8 cellular contexts compared by ENCODE assay signal in the genomic region with DNA sequence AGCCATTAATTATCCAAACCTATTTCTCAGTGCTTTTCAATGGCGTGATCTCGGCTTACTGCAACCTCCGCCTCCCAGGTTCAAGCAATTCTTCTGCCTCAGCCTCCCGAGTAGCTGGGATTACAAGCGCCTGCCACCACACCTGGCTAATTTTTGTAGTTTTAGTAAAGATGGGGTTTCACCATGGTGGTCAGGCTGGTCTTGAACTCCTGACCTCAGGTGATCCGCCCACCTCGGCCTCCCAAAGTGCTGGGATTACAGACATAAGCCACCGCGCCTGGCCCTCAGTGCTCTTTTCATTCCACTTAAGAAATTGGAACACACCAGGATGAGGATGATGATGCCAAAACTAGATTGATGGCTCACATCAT. TPM values are rescaled to one million over a fixed set of nuclear protein-coding genes. Genes with fewer than 3 reads are reported as not detected.
DNase-seq lines count a peak whose midpoint lies in the region; ATAC-seq and TF ChIP-seq lines count a peak whose summit lies in the region.
"Not testable (repeated sequence)": the region's sequence is repeated elsewhere in the genome, so short reads cannot be mapped to it uniquely, and the experiment has no call there.

No MANE protein-coding gene starts in this region.

- H3K4me3 ChIP-seq in CD4-positive, CD25-positive, alpha-beta regulatory T cell (ENCODE audit: low read depth, low read length) = peak overlapping the region; percentile 92
- peak overlapping the region; percentile 39 for H3K4me3 ChIP-seq in astrocyte of the spinal cord (ENCODE audit: low read depth, low read length)
- peak overlapping the region; percentile 50 for H3K4me3 ChIP-seq in epithelial cell of proximal tubule (ENCODE audit: low read depth, low read length)
- peak overlapping the region; percentile 68 for H3K4me3 ChIP-seq in thoracic aorta

- not testable (repeated sequence) for ATAC-seq in CD4-positive, CD25-positive, alpha-beta regulatory T cell (ENCODE audit: low read depth in 2 of 2); activated B cell treated with CpG ODN at 0.5 μM for 24 hours (ENCODE audit: low read depth); thoracic aorta (ENCODE audit: insufficient number of reproducible peaks, low FRiP score, low read depth)
- peak; percentile 3 for ATAC-seq in left lobe of liver

- not testable (repeated sequence) for H3K36me3 Mint-ChIP-seq in CD4-positive, CD25-positive, alpha-beta regulatory T cell; activated B cell treated with CpG ODN at 0.5 μM for 24 hours (ENCODE audit: low read depth); osteocyte (ENCODE audit: unreplicated experiment)

- H3K4me1 Mint-ChIP-seq in CD4-positive, CD25-positive, alpha-beta regulatory T cell = peaks cover 5 to 23% (median 12%) of the 10 kb centered on the region in 4 donors
- peaks cover 13% of the 10 kb centered on the region for H3K4me1 Mint-ChIP-seq in activated B cell treated with CpG ODN at 0.5 μM for 24 hours
- H3K4me1 Mint-ChIP-seq in osteocyte (ENCODE audit: unreplicated experiment) = peaks cover 12% of the 10 kb centered on the region

- POLR2A ChIA-PET in activated B cell treated with CpG ODN at 0.5 μM for 24 hours (lab: Charles Lee) = interaction anchor here (0.6 to 11.2 kb wide), 14 partner anchors 9 to 464 kb away, joined by 3 to 321 read pairs (median 7); a partner anchor contains a TSS

- intact Hi-C loops in activated B cell treated with CpG ODN at 0.5 μM for 24 hours (cut with micrococcal nuclease) = loop anchor here (1.0 to 2.0 kb wide), 7 partner anchors 27 to 447 kb away; a partner anchor contains a TSS

- not testable (repeated sequence) for H3K9me3 Mint-ChIP-seq in CD4-positive, CD25-positive, alpha-beta regulatory T cell; activated B cell treated with CpG ODN at 0.5 μM for 24 hours; osteocyte (ENCODE audit: unreplicated experiment)

- CTCF ChIA-PET in activated B cell treated with CpG ODN at 0.5 μM for 24 hours (lab: Charles Lee) = not testable (repeated sequence)

- not testable (repeated sequence) for H3K27me3 ChIP-seq in CD4-positive, CD25-positive, alpha-beta regulatory T cell (ENCODE audit: control insufficient read depth, insufficient read depth, low read length); thoracic aorta (replicated peaks; ENCODE audit: insufficient read depth)

- H3K9me3 ChIP-seq in CD4-positive, CD25-positive, alpha-beta regulatory T cell (ENCODE audit: control insufficient read depth in 2 of 2, low read length in 2 of 2); KOPT-K1 (ENCODE audit: insufficient read depth, low read length, poor library complexity, severe bottlenecking); thoracic aorta: not testable (repeated sequence)

- peak overlapping the region; percentile 77 to 94 (median 87) for H3K4me3 Mint-ChIP-seq in CD4-positive, CD25-positive, alpha-beta regulatory T cell
- H3K4me3 Mint-ChIP-seq in activated B cell treated with CpG ODN at 0.5 μM for 24 hours (peak overlapping the region; percentile 84), osteocyte (ENCODE audit: unreplicated experiment) (peak overlapping the region; percentile 71)

- H3K27ac Mint-ChIP-seq in CD4-positive, CD25-positive, alpha-beta regulatory T cell = peak overlapping the region; percentile 98 to 100 (median 99)
- peak overlapping the region; percentile 100 for H3K27ac Mint-ChIP-seq in activated B cell treated with CpG ODN at 0.5 μM for 24 hours
- H3K27ac Mint-ChIP-seq in osteocyte (ENCODE audit: unreplicated experiment) = not testable (repeated sequence)

- H3K27ac ChIP-seq in CD4-positive, CD25-positive, alpha-beta regulatory T cell (ENCODE audit: insufficient read depth, low read length, poor library complexity, severe bottlenecking) = peak overlapping the region; percentile 88
- peak overlapping the region; percentile 80 for H3K27ac ChIP-seq in KOPT-K1 (ENCODE audit: low read depth, low read length, poor library complexity, severe bottlenecking)
- not testable (repeated sequence) for H3K27ac ChIP-seq in thoracic aorta

- H3K4me1 ChIP-seq in CD4-positive, CD25-positive, alpha-beta regulatory T cell (ENCODE audit: control insufficient read depth, insufficient read depth, low read length, poor library complexity, severe bottlenecking); thoracic aorta (ENCODE audit: control insufficient read depth in 1 of 2, low read depth in 2 of 2): not testable (repeated sequence)

- in situ Hi-C loops in astrocyte of the spinal cord (cut with HindIII; ENCODE audit: low sequenced_read_pairs) = not testable (repeated sequence)

- DNase-seq in CD4-positive, CD25-positive, alpha-beta regulatory T cell; activated B cell treated with CpG ODN at 0.5 μM for 24 hours; astrocyte of the spinal cord (ENCODE audit: low read depth, low spot score); epithelial cell of proximal tubule (ENCODE audit: low read depth); left lobe of liver (ENCODE audit: low spot score); osteocyte (ENCODE audit: extremely low spot score, unreplicated experiment); thoracic aorta (ENCODE audit: low spot score): not testable (repeated sequence)

- H3K27me3 Mint-ChIP-seq in CD4-positive, CD25-positive, alpha-beta regulatory T cell; activated B cell treated with CpG ODN at 0.5 μM for 24 hours; osteocyte (ENCODE audit: unreplicated experiment): not testable (repeated sequence)

- not testable (repeated sequence) for H3K36me3 ChIP-seq in CD4-positive, CD25-positive, alpha-beta regulatory T cell (ENCODE audit: control insufficient read depth, insufficient read depth, low read length); KOPT-K1 (ENCODE audit: insufficient read depth, low read length); thoracic aorta

- TF ChIP-seq CTCF in activated B cell treated with CpG ODN at 0.5 μM for 24 hours (IDR thresholded peaks at IDR 0.05); astrocyte of the spinal cord (IDR thresholded peaks at IDR 0.05; ENCODE audit: low read depth, low read length); epithelial cell of proximal tubule (conservative IDR thresholded peaks at IDR 0.05; ENCODE audit: low read depth, low read length); osteocyte (IDR thresholded peaks at IDR 0.05); thoracic aorta (IDR thresholded peaks at IDR 0.05): not testable (repeated sequence)

RNA-seq across cellular contexts. Expression of a gene that starts 32.1 kb away (rescaled TPM):
- 1.8 TPM for total RNA-seq in CD4-positive, CD25-positive, alpha-beta regulatory T cell
- polyA plus RNA-seq in CD4-positive, CD25-positive, alpha-beta regulatory T cell = under 1 TPM in 2 of 4 donors, not detected in 2; 0.05 to 0.37 TPM
- 0.16 and 0.42 TPM in 2 replicates for total RNA-seq in activated B cell treated with CpG ODN at 0.5 μM for 24 hours
- total RNA-seq in epithelial cell of proximal tubule = 0.06 TPM in 1 of 2 replicates, not detected in the other
- total RNA-seq in left lobe of liver = 0.05 TPM
- total RNA-seq in osteocyte = 0.13 and 0.27 TPM in 2 replicates
- total RNA-seq in thoracic aorta = under 1 TPM in 1 of 2 donors, not detected in 1; 0.92 TPM

RNA-seq across cellular contexts. Expression of a gene that starts 32.7 kb away (rescaled TPM):
- total RNA-seq in CD4-positive, CD25-positive, alpha-beta regulatory T cell = 12.7 TPM
- polyA plus RNA-seq in CD4-positive, CD25-positive, alpha-beta regulatory T cell = 10 to 100 TPM; 49.2 to 89.3 (median 56.3) TPM
- total RNA-seq in activated B cell treated with CpG ODN at 0.5 μM for 24 hours (32.8 and 36.8 TPM in 2 replicates), epithelial cell of proximal tubule (63.4 and 73.6 TPM in 2 replicates), left lobe of liver (5.1 TPM), osteocyte (22.0 and 23.6 TPM in 2 replicates), thoracic aorta (10 to 100 TPM; 14.6 to 15.4 TPM)

Comparison
In these comparisons a context has a peak if more than half of its experiments do, and no peak if none do; other contexts are left out.
1. H3K4me3 ChIP-seq: peak in every context shown above with its lines; median percentile 92 in CD4-positive, CD25-positive, alpha-beta regulatory T cell; 68 in thoracic aorta; 50 in epithelial cell of proximal tubule; 39 in astrocyte of the spinal cord.